Comparison of ENCODE assay signal across 7 cellular contexts in genomic region chr2:41966431-41966893, GRCh38.
DNase-seq lines count a peak whose midpoint lies in the region; ATAC-seq and TF ChIP-seq lines count a peak whose summit lies in the region.

No MANE protein-coding gene starts in this region.

- no peaks in the 10 kb centered on the region for H3K27me3 ChIP-seq in lung (ENCODE audit: control insufficient read depth, insufficient read depth)
- no peaks in the 10 kb centered on the region for H3K27me3 ChIP-seq in upper lobe of left lung

- TF ChIP-seq EP300 in upper lobe of left lung (IDR thresholded peaks at IDR 0.05), result no peak

- H3K27ac ChIP-seq in lung (ENCODE audit: low read depth in 1 of 2, low read length in 1 of 2) (no peak overlapping the region), upper lobe of left lung (peak overlapping the region in 3 of 4 donors; percentile 2 to 56 (median 48))

- H3K27ac Mint-ChIP-seq in dendritic cell treated with granulocyte-macrophage colony-stimulating factor and Interleukin-4, amounts not matched to agents 40 ng/mL and 50 ng/mL, for 4 days, result peak overlapping the region; percentile 81
- no peak overlapping the region for H3K27ac Mint-ChIP-seq in activated T-helper 2 cell treated with anti-CD3 and anti-CD28 coated beads, Interferon-gamma antibody, Interleukin-2, Interleukin-4, amounts not matched to agents 10 μg/mL and 5 μg/mL and 100 μg/mL, durations not matched to agents 14 hours and 24 hours and 36 hours

- H3K4me1 Mint-ChIP-seq in dendritic cell treated with granulocyte-macrophage colony-stimulating factor and Interleukin-4, amounts not matched to agents 40 ng/mL and 50 ng/mL, for 4 days (ENCODE audit: low read depth), result peaks cover 36% of the 10 kb centered on the region
- no peaks in the 10 kb centered on the region for H3K4me1 Mint-ChIP-seq in activated T-helper 2 cell treated with anti-CD3 and anti-CD28 coated beads, Interferon-gamma antibody, Interleukin-2, Interleukin-4, amounts not matched to agents 10 μg/mL and 5 μg/mL and 100 μg/mL, durations not matched to agents 14 hours and 24 hours and 36 hours (ENCODE audit: low read depth)

- H3K4me3 Mint-ChIP-seq in dendritic cell treated with granulocyte-macrophage colony-stimulating factor and Interleukin-4, amounts not matched to agents 40 ng/mL and 50 ng/mL, for 4 days, result no peak overlapping the region
- no peak overlapping the region for H3K4me3 Mint-ChIP-seq in activated T-helper 2 cell treated with anti-CD3 and anti-CD28 coated beads, Interferon-gamma antibody, Interleukin-2, Interleukin-4, amounts not matched to agents 10 μg/mL and 5 μg/mL and 100 μg/mL, durations not matched to agents 14 hours and 24 hours and 36 hours (ENCODE audit: low read depth)

- DNase-seq in NCI-H226, result peak; percentile 17
- peak; percentile 71 for DNase-seq in lung (ENCODE audit: low spot score)
- peak; percentile 30 to 76 for DNase-seq in upper lobe of left lung
- DNase-seq in KG1 (lab: John Stamatoyannopoulos, UW), result no peak
- DNase-seq in activated T-helper 2 cell treated with anti-CD3 and anti-CD28 coated beads, Interferon-gamma antibody, Interleukin-2, Interleukin-4, amounts not matched to agents 10 μg/mL and 5 μg/mL and 100 μg/mL, durations not matched to agents 14 hours and 24 hours and 36 hours (ENCODE audit: low spot score), result no peak
- no peak for DNase-seq in NCI-H510A (lab: John Stamatoyannopoulos, UW)

- no peak for TF ChIP-seq POLR2A in upper lobe of left lung (IDR thresholded peaks at IDR 0.05)

- H3K9me3 Mint-ChIP-seq in dendritic cell treated with granulocyte-macrophage colony-stimulating factor and Interleukin-4, amounts not matched to agents 40 ng/mL and 50 ng/mL, for 4 days, result no peaks in the 10 kb centered on the region
- H3K9me3 Mint-ChIP-seq in activated T-helper 2 cell treated with anti-CD3 and anti-CD28 coated beads, Interferon-gamma antibody, Interleukin-2, Interleukin-4, amounts not matched to agents 10 μg/mL and 5 μg/mL and 100 μg/mL, durations not matched to agents 14 hours and 24 hours and 36 hours, result no peaks in the 10 kb centered on the region

- H3K4me3 ChIP-seq in lung (no peak overlapping the region), upper lobe of left lung (no peak overlapping the region)

- H3K9me3 ChIP-seq in lung (ENCODE audit: control insufficient read depth in 2 of 2, insufficient read depth in 1 of 2, low read length in 1 of 2), result no peaks in the 10 kb centered on the region
- H3K9me3 ChIP-seq in upper lobe of left lung, result no peaks in the 10 kb centered on the region

- H3K4me1 ChIP-seq in lung (ENCODE audit: control insufficient read depth in 2 of 2, insufficient read depth in 2 of 2, low read length in 2 of 2) (peaks cover 0 to 19% of the 10 kb centered on the region in 2 donors), upper lobe of left lung (peaks cover 7 to 26% (median 20%) of the 10 kb centered on the region in 4 donors)

- TF ChIP-seq CTCF in lung (IDR thresholded peaks at IDR 0.05; ENCODE audit: control extremely low read depth, extremely low read depth) (no peak), upper lobe of left lung (IDR thresholded peaks at IDR 0.05) (no peak)

- WGBS in lung, 2 donors, result 49 to 58% methylated on average over 10 of the region's 10 CpGs
- 56 to 63% methylated on average over 7 to 10 of the region's 10 CpGs for WGBS in upper lobe of left lung, 2 donors

- ATAC-seq in lung (ENCODE audit: insufficient read depth, low FRiP score), result peak; percentile 65
- ATAC-seq in upper lobe of left lung (ENCODE audit: low FRiP score in 2 of 2), result peak; percentile 64 to 85

- no peaks in the 10 kb centered on the region for H3K36me3 Mint-ChIP-seq in dendritic cell treated with granulocyte-macrophage colony-stimulating factor and Interleukin-4, amounts not matched to agents 40 ng/mL and 50 ng/mL, for 4 days (ENCODE audit: low read depth)
- no peaks in the 10 kb centered on the region for H3K36me3 Mint-ChIP-seq in activated T-helper 2 cell treated with anti-CD3 and anti-CD28 coated beads, Interferon-gamma antibody, Interleukin-2, Interleukin-4, amounts not matched to agents 10 μg/mL and 5 μg/mL and 100 μg/mL, durations not matched to agents 14 hours and 24 hours and 36 hours (ENCODE audit: low read depth)

- H3K27me3 Mint-ChIP-seq in dendritic cell treated with granulocyte-macrophage colony-stimulating factor and Interleukin-4, amounts not matched to agents 40 ng/mL and 50 ng/mL, for 4 days, result peaks cover 21% of the 10 kb centered on the region
- H3K27me3 Mint-ChIP-seq in activated T-helper 2 cell treated with anti-CD3 and anti-CD28 coated beads, Interferon-gamma antibody, Interleukin-2, Interleukin-4, amounts not matched to agents 10 μg/mL and 5 μg/mL and 100 μg/mL, durations not matched to agents 14 hours and 24 hours and 36 hours (ENCODE audit: low read depth), result peaks cover 6% of the 10 kb centered on the region

- intact Hi-C loops in dendritic cell treated with granulocyte-macrophage colony-stimulating factor and Interleukin-4, amounts not matched to agents 40 ng/mL and 50 ng/mL, for 4 days (cut with micrococcal nuclease), result no loop called here
- intact Hi-C loops in activated T-helper 2 cell treated with anti-CD3 and anti-CD28 coated beads, Interferon-gamma antibody, Interleukin-2, Interleukin-4, amounts not matched to agents 10 μg/mL and 5 μg/mL and 100 μg/mL, durations not matched to agents 14 hours and 24 hours and 36 hours (cut with micrococcal nuclease), result no loop called here

- H3K36me3 ChIP-seq in lung (ENCODE audit: control insufficient read depth in 2 of 2, insufficient read depth in 2 of 2, low read length in 2 of 2), result no peaks in the 10 kb centered on the region
- H3K36me3 ChIP-seq in upper lobe of left lung, result no peaks in the 10 kb centered on the region

Comparison
In these comparisons a context has a peak if more than half of its experiments do, and no peak if none do; other contexts are left out.
1. DNase-seq: peak in NCI-H226 (single experiment), lung (single experiment) and upper lobe of left lung (2 of 2); none in KG1 (single experiment), activated T-helper 2 cell treated with anti-CD3 and anti-CD28 coated beads, Interferon-gamma antibody, Interleukin-2, Interleukin-4, amounts not matched to agents 10 μg/mL and 5 μg/mL and 100 μg/mL, durations not matched to agents 14 hours and 24 hours and 36 hours (single experiment) and NCI-H510A (single experiment).
2. H3K27ac ChIP-seq: peak in upper lobe of left lung (3 of 4); none in lung (0 of 2).